Comparison of ENCODE assay signal across 12 cellular contexts in the genomic region with DNA sequence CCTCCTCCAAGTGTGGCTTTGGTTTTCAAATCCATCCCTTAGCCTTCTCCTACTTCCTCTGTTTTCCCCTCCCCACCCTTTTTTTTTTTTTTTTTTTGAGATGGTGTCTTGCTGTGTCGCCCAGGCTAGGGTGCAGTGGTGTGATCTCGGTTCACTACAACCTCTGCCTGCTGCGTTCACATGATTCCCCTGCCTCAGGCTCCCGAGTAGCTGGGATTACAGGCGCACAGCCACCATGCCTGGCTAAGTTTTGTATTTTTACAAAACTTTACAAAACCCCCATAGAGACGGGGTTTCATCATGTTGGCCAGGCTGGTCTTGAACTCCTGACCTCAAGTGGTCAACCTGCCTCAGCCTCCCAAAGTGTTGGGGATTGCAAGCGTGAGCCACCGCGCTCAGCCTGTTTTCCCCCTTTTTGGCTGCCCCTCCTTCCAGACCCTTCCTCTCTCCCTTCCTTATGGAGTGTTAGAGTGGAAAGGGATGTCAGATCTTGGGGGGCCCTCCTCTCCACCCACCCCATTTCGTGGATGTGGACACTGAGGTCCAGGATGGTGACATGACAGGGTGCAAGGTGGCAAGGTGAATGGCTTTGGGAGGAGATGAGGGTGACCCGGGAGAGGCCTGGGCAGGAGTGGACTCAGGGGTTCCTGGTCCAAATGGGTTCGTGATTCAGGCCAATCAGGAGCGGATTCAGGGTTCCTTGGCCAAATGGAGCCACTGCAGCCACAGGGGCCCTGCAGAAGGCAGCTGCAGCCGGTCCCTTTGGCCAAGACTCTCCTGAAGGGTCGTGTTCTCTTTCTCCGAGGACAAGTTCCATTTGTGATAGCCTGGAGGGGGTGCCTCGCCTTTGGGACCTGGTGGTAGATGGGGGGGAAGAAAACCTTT. TPM values are rescaled to one million over a fixed set of nuclear protein-coding genes. Genes with fewer than 3 reads are reported as not detected.
DNase-seq lines count a peak whose midpoint lies in the region; ATAC-seq, FAIRE-seq and TF ChIP-seq lines count a peak whose summit lies in the region.
"Had no signal": no experiment of that assay in that cellular context is flagged by ENCODE, and none has a peak within 500 bp of the region (broad histone marks: within the 10 kb centered on the region; RNA-seq: fewer than 3 reads in every experiment).

No MANE protein-coding gene starts in this region.

- H3K36me3 ChIP-seq in ACC112 (ENCODE audit: insufficient read depth, low read length) (0 out of 2 replicates have a peak, but pooled peaks cover 3% of the 10 kb centered on the region), GM23248 (ENCODE audit: low read depth) (no peaks in the 10 kb centered on the region), astrocyte (ENCODE audit: insufficient read depth, low read length) (no peaks in the 10 kb centered on the region), neutrophil (no peaks in the 10 kb centered on the region), WERI-Rb-1 (peaks cover 2% of the 10 kb centered on the region; the same call in 1 of the 2 replicates)

- H3K4me3 ChIP-seq in ACC112 (ENCODE audit: low read depth, low read length), result no peak overlapping the region; the same call in 1 of the 2 replicates
- H3K4me3 ChIP-seq in GM23248, result no peak overlapping the region
- H3K4me3 ChIP-seq in astrocyte (ENCODE audit: insufficient read depth, low read depth, low read length), result no peak overlapping the region
- no peak overlapping the region for H3K4me3 ChIP-seq in neutrophil (ENCODE audit: low read depth in 1 of 2, low read length in 1 of 2)
- no peak overlapping the region for H3K4me3 ChIP-seq in WERI-Rb-1 (ENCODE audit: low read depth, low read length)

- no peak overlapping the region for H3K4me3 Mint-ChIP-seq in astrocyte (ENCODE audit: unreplicated experiment)
- H3K4me3 Mint-ChIP-seq: activated B cell treated with CpG ODN at 0.5 μM for 24 hours had no signal

- H3K9ac ChIP-seq in GM23248 (no peak overlapping the region), astrocyte (ENCODE audit: low read length) (no peak overlapping the region)

- H3K27ac ChIP-seq in ACC112 (ENCODE audit: low read depth, low read length) (0 out of 2 replicates have a peak overlapping the region, but pooled peaks have one; percentile 11), GM23248 (peak overlapping the region; percentile 38), astrocyte (ENCODE audit: low read depth, low read length) (no peak overlapping the region), neutrophil (peak overlapping the region; percentile 18), WERI-Rb-1 (no peak overlapping the region)

- H3K27ac Mint-ChIP-seq in astrocyte (ENCODE audit: unreplicated experiment), result no peak overlapping the region

- no peaks in the 10 kb centered on the region for H3K27me3 Mint-ChIP-seq in astrocyte (ENCODE audit: low read depth, unreplicated experiment)
- H3K27me3 Mint-ChIP-seq: activated B cell treated with CpG ODN at 0.5 μM for 24 hours had no signal

- no peaks in the 10 kb centered on the region for H3K9me2 ChIP-seq in GM23248 (ENCODE audit: insufficient read depth)

- no peaks in the 10 kb centered on the region for H3K27me3 ChIP-seq in ACC112 (ENCODE audit: insufficient read depth, low read length)
- H3K27me3 ChIP-seq in GM23248 (replicated peaks; ENCODE audit: insufficient read depth), result no peaks in the 10 kb centered on the region
- no peaks in the 10 kb centered on the region for H3K27me3 ChIP-seq in astrocyte (ENCODE audit: insufficient read depth, low read length)
- no peaks in the 10 kb centered on the region for H3K27me3 ChIP-seq in neutrophil
- no peaks in the 10 kb centered on the region for H3K27me3 ChIP-seq in WERI-Rb-1 (ENCODE audit: insufficient read depth, low read depth, severe bottlenecking)

- DNase-seq in GM23248 (no peak), astrocyte (ENCODE audit: low read depth) (no peak), dedifferentiated amniotic fluid mesenchymal stem cell (ENCODE audit: extremely low spot score) (no peak), WERI-Rb-1 (no peak), cardiac septum (ENCODE audit: low spot score) (no peak)
- DNase-seq: activated B cell treated with CpG ODN at 0.5 μM for 24 hours, dermis blood vessel endothelial cell, H7, NCI-H446 had no signal

- no peaks in the 10 kb centered on the region for H3K36me3 Mint-ChIP-seq in astrocyte (ENCODE audit: low read depth, unreplicated experiment)

- H4K20me1 ChIP-seq in GM23248 (ENCODE audit: insufficient read depth) (peaks cover 7% of the 10 kb centered on the region; the same call in 1 of the 2 replicates), astrocyte (ENCODE audit: insufficient read depth, low read length) (peaks cover 83% of the 10 kb centered on the region)

- H3K4me1 Mint-ChIP-seq in astrocyte (ENCODE audit: low read depth, unreplicated experiment), result peaks cover 10% of the 10 kb centered on the region

- no peaks in the 10 kb centered on the region for H3K9me3 ChIP-seq in GM23248 (ENCODE audit: low read depth)
- no peaks in the 10 kb centered on the region for H3K9me3 ChIP-seq in astrocyte (ENCODE audit: insufficient read depth, low read depth, low read length)
- H3K9me3 ChIP-seq in neutrophil, result no peaks in the 10 kb centered on the region
- no peaks in the 10 kb centered on the region for H3K9me3 ChIP-seq in WERI-Rb-1 (ENCODE audit: severe bottlenecking)

- TF ChIP-seq CTCF in astrocyte (IDR thresholded peaks at IDR 0.05; ENCODE audit: insufficient read depth, low read depth, low read length) (no peak), neutrophil (IDR thresholded peaks at IDR 0.05) (no peak), WERI-Rb-1 (IDR thresholded peaks at IDR 0.05; ENCODE audit: low read depth, low read length) (no peak)

- peaks cover 10% of the 10 kb centered on the region; the same call in 1 of the 2 replicates for H3F3A ChIP-seq in GM23248 (ENCODE audit: insufficient read depth)

- in situ Hi-C loops in GM23248 (cut with MboI), result no loop called here

- no peak for FAIRE-seq in astrocyte (lab: Jason Lieb, UNC)

- H3K4me2 ChIP-seq in GM23248 (ENCODE audit: unreplicated experiment) (no peak overlapping the region), astrocyte (ENCODE audit: low read length) (peak overlapping the region; percentile 31)

- 72 to 74% methylated on average over 17 of the region's 17 CpGs for WGBS in GM23248 (ENCODE audit: low coverage in 1 of 2, low lambda C conversion rate in 2 of 2, missing lambda C conversion rate in 2 of 2), 2 experiments

- no peak for ATAC-seq in HG02571 (IDR thresholded peaks at IDR 0.05; ENCODE audit: unreplicated experiment)

- H2AFZ ChIP-seq in ACC112 (ENCODE audit: low read length, unreplicated experiment) (no peak overlapping the region), GM23248 (no peak overlapping the region), astrocyte (ENCODE audit: low read depth, low read length) (no peak overlapping the region)

- no peaks in the 10 kb centered on the region for H3K9me3 Mint-ChIP-seq in astrocyte (ENCODE audit: unreplicated experiment)
- H3K9me3 Mint-ChIP-seq: activated B cell treated with CpG ODN at 0.5 μM for 24 hours had no signal

- intact Hi-C loops in cardiac septum (cut with DNase I), result no loop called here

- H3K79me2 ChIP-seq in ACC112 (ENCODE audit: control insufficient read depth, insufficient read depth, low read length, unreplicated experiment), result peaks cover 96% of the 10 kb centered on the region
- peaks cover 97% of the 10 kb centered on the region for H3K79me2 ChIP-seq in GM23248 (ENCODE audit: insufficient read depth)
- H3K79me2 ChIP-seq in astrocyte (ENCODE audit: insufficient read depth, low read length), result peaks cover 97% of the 10 kb centered on the region

- H3K4me1 ChIP-seq in ACC112 (ENCODE audit: control insufficient read depth, insufficient read depth, low read length, unreplicated experiment) (peaks cover 16% of the 10 kb centered on the region), GM23248 (ENCODE audit: insufficient read depth) (peaks cover 26% of the 10 kb centered on the region), astrocyte (ENCODE audit: insufficient read depth, low read length) (peaks cover 12% of the 10 kb centered on the region), neutrophil (ENCODE audit: control insufficient read depth in 1 of 2, insufficient read depth in 1 of 2, low read depth in 1 of 2, low read length in 1 of 2) (peaks cover 26 to 45% of the 10 kb centered on the region in 2 experiments)

RNA-seq across cellular contexts. Expression of a gene that starts 4.8 kb away (rescaled TPM):
- total RNA-seq in GM23248 (2014; rRNA removed; shearing (Covaris generic)), result 25.5 and 28.6 TPM in 2 replicates
- 16.2 and 16.5 TPM in 2 replicates for polyA plus RNA-seq in GM23248 (2016; fragmentation: Nextera tagmentation; extraction: Ambion mirVana)
- total RNA-seq in astrocyte (42.1 and 45.4 TPM in 2 replicates), cardiac septum (16.6 TPM)

Comparison
In these comparisons a context has a peak if more than half of its experiments do, and no peak if none do; other contexts are left out.
1. H3K27ac ChIP-seq: peak in ACC112 (single experiment), GM23248 (single experiment) and neutrophil (single experiment); none in astrocyte (single experiment) and WERI-Rb-1 (single experiment).